8 cellular contexts compared by ENCODE assay signal in genomic region chrX:150982786-150983525, GRCh38. TPM values are rescaled to one million over a fixed set of nuclear protein-coding genes. Genes with fewer than 3 reads are reported as not detected.
DNase-seq lines count a peak whose midpoint lies in the region; ATAC-seq and TF ChIP-seq lines count a peak whose summit lies in the region.

Gene HMGB3, plus strand, starts transcription at chrX:150983335. Its CDS starts 2,265 bp downstream, at chrX:150985600.

- H3K36me3 ChIP-seq in ectodermal cell (ENCODE audit: control insufficient read depth, insufficient read depth, low read length) (no peaks in the 10 kb centered on the region), lung (ENCODE audit: control insufficient read depth in 2 of 2, insufficient read depth in 2 of 2, low read length in 2 of 2) (peaks cover 0 to 2% of the 10 kb centered on the region in 2 donors)

- peak; percentile 98 for ATAC-seq in CD4-positive, alpha-beta T cell (ENCODE audit: poor library complexity)
- peak; percentile 95 for ATAC-seq in GM19438 (IDR thresholded peaks at IDR 0.05; ENCODE audit: low read depth, unreplicated experiment)
- peak; percentile 97 for ATAC-seq in HG03571 (IDR thresholded peaks at IDR 0.05; ENCODE audit: unreplicated experiment)
- peak; percentile 95 for ATAC-seq in lung (ENCODE audit: insufficient read depth, low FRiP score)

- peak within 1 kb of the TSS; percentile 87 for H3K4me3 Mint-ChIP-seq in CD4-positive, alpha-beta T cell
- H3K4me3 Mint-ChIP-seq in activated CD4-positive, alpha-beta memory T cell treated with anti-CD3 and anti-CD28 coated beads for 36 hours, result peak within 1 kb of the TSS; percentile 62

- intact Hi-C loops in CD4-positive, alpha-beta T cell (cut with DNase I, micrococcal nuclease), result loop anchor here (10.0 kb wide), 2 partner anchors 88 to 412 kb away; partner anchors contain the start of genes CD99L2 (in 1 of the 2) and VMA21 (in 1 of the 2)
- intact Hi-C loops in activated CD4-positive, alpha-beta memory T cell treated with anti-CD3 and anti-CD28 coated beads for 36 hours (cut with micrococcal nuclease), result loop anchor here (1.0 to 10.0 kb wide), 5 partner anchors 49 to 414 kb away; partner anchors contain the start of genes CD99L2 and VMA21

- CTCF ChIA-PET in CD4-positive, alpha-beta T cell (lab: Charles Lee), result no interaction called here
- CTCF ChIA-PET in activated CD4-positive, alpha-beta memory T cell treated with anti-CD3 and anti-CD28 coated beads for 36 hours (lab: Charles Lee), result interaction anchor here (1.5 kb wide), 1 partner anchor 211 kb away, joined by 10 read pairs; no protein-coding TSS in a partner anchor

- no peaks in the 10 kb centered on the region for H3K9me3 ChIP-seq in CD4-positive, alpha-beta T cell (ENCODE audit: control insufficient read depth, low read length)
- no peaks in the 10 kb centered on the region for H3K9me3 ChIP-seq in ectodermal cell (ENCODE audit: control insufficient read depth, low read length)
- H3K9me3 ChIP-seq in lung (ENCODE audit: control insufficient read depth in 2 of 2, insufficient read depth in 1 of 2, low read length in 1 of 2), result peaks cover 0 to 5% of the 10 kb centered on the region in 2 donors

- H3K27ac ChIP-seq in CD4-positive, alpha-beta T cell (ENCODE audit: low read depth, low read length), result no peak within 1 kb of the TSS
- H3K27ac ChIP-seq in ectodermal cell (ENCODE audit: insufficient read depth, low read depth, low read length, poor library complexity, severe bottlenecking) (peak within 1 kb of the TSS; percentile 87), lung (ENCODE audit: low read depth in 1 of 2, low read length in 1 of 2) (peak within 1 kb of the TSS; percentile 47 to 53)

- peaks cover 7% of the 10 kb centered on the region for H3K4me1 Mint-ChIP-seq in CD4-positive, alpha-beta T cell (ENCODE audit: low read depth)
- peaks cover 9% of the 10 kb centered on the region for H3K4me1 Mint-ChIP-seq in activated CD4-positive, alpha-beta memory T cell treated with anti-CD3 and anti-CD28 coated beads for 36 hours (ENCODE audit: low read depth)

- WGBS in ectodermal cell, 2 experiments, result 0% methylated on average over 89 to 90 of the region's 90 CpGs
- 1 to 40% methylated on average over 43 to 71 of the region's 90 CpGs for WGBS in lung, 2 donors

- peaks cover 9% of the 10 kb centered on the region for H3K27me3 ChIP-seq in CD4-positive, alpha-beta T cell (ENCODE audit: control insufficient read depth, insufficient read depth, low read length)
- H3K27me3 ChIP-seq in ectodermal cell (ENCODE audit: control insufficient read depth, insufficient read depth, low read length, poor library complexity, severe bottlenecking) (peaks cover 11% of the 10 kb centered on the region), lung (ENCODE audit: control insufficient read depth, insufficient read depth) (no peaks in the 10 kb centered on the region)

- H3K36me3 Mint-ChIP-seq in CD4-positive, alpha-beta T cell (ENCODE audit: low read depth), result peaks cover 5% of the 10 kb centered on the region
- peaks cover 17% of the 10 kb centered on the region for H3K36me3 Mint-ChIP-seq in activated CD4-positive, alpha-beta memory T cell treated with anti-CD3 and anti-CD28 coated beads for 36 hours

- no peak within 1 kb of the TSS for H3K27ac Mint-ChIP-seq in CD4-positive, alpha-beta T cell
- no peak within 1 kb of the TSS for H3K27ac Mint-ChIP-seq in activated CD4-positive, alpha-beta memory T cell treated with anti-CD3 and anti-CD28 coated beads for 36 hours

- DNase-seq in CD4-positive, alpha-beta T cell, result peak; percentile 44 to 73 (median 62)
- peak; percentile 95 for DNase-seq in NCI-H774 (lab: John Stamatoyannopoulos, UW)
- DNase-seq in activated CD4-positive, alpha-beta memory T cell treated with anti-CD3 and anti-CD28 coated beads for 36 hours, result peak; percentile 91
- DNase-seq in lung (ENCODE audit: low spot score), result peak; percentile 87
- peak; percentile 33 to 47 (median 44) for DNase-seq in stimulated activated CD4-positive, alpha-beta T cell treated with anti-CD3 and anti-CD28 coated beads, TNF-alpha, amount 100 ng/mL, for 4 hours (ENCODE audit: low read depth in 3 of 3)

- POLR2A ChIA-PET in CD4-positive, alpha-beta T cell (lab: Charles Lee), result no interaction called here
- POLR2A ChIA-PET in activated CD4-positive, alpha-beta memory T cell treated with anti-CD3 and anti-CD28 coated beads for 36 hours (lab: Charles Lee), result interaction anchor here (1.1 kb wide), 1 partner anchor 216 kb away, joined by 4 read pairs; no protein-coding TSS in a partner anchor

- no peaks in the 10 kb centered on the region for H3K4me1 ChIP-seq in ectodermal cell (ENCODE audit: control insufficient read depth, insufficient read depth, low read length)
- H3K4me1 ChIP-seq in lung (ENCODE audit: control insufficient read depth in 2 of 2, insufficient read depth in 2 of 2, low read length in 2 of 2), result no peaks in the 10 kb centered on the region

- H3K4me3 ChIP-seq in ectodermal cell (ENCODE audit: insufficient read depth, low read depth, low read length), result peak within 1 kb of the TSS; percentile 63
- H3K4me3 ChIP-seq in lung, result peak within 1 kb of the TSS; percentile 54

- TF ChIP-seq CTCF in CD4-positive, alpha-beta T cell (IDR thresholded peaks at IDR 0.05), result no peak
- TF ChIP-seq CTCF in lung (IDR thresholded peaks at IDR 0.05; ENCODE audit: control extremely low read depth, extremely low read depth), result no peak

- no peaks in the 10 kb centered on the region for H3K9me3 Mint-ChIP-seq in CD4-positive, alpha-beta T cell
- H3K9me3 Mint-ChIP-seq in activated CD4-positive, alpha-beta memory T cell treated with anti-CD3 and anti-CD28 coated beads for 36 hours, result no peaks in the 10 kb centered on the region

- H3K27me3 Mint-ChIP-seq in CD4-positive, alpha-beta T cell, result peaks cover 17% of the 10 kb centered on the region
- peaks cover 3% of the 10 kb centered on the region for H3K27me3 Mint-ChIP-seq in activated CD4-positive, alpha-beta memory T cell treated with anti-CD3 and anti-CD28 coated beads for 36 hours

RNA-seq across cellular contexts. Expression of gene HMGB3, which starts in this region (rescaled TPM):
- total RNA-seq in CD4-positive, alpha-beta T cell, result 1 to 10 TPM; 4.0 to 5.4 TPM
- 10 to 100 TPM; 30.7 to 40.7 TPM for total RNA-seq in activated CD4-positive, alpha-beta memory T cell treated with anti-CD3 and anti-CD28 coated beads for 36 hours
- 187 TPM for polyA plus RNA-seq in ectodermal cell (2013, experiment 1 of 4)
- polyA plus RNA-seq in ectodermal cell (2013, experiment 2 of 4), result 184 TPM
- polyA plus RNA-seq in ectodermal cell (2013, experiment 3 of 4), result 156 TPM
- polyA plus RNA-seq in ectodermal cell (2013, experiment 4 of 4), result 176 TPM
- total RNA-seq in lung, result 10 to 100 TPM; 19.3 to 44.9 TPM
- polyA plus RNA-seq in lung, result 10 to 100 TPM; 27.7 to 71.7 TPM

Comparison
In these comparisons a context has a peak if more than half of its experiments do, and no peak if none do; other contexts are left out.
1. DNase-seq: peak in every context shown above with its lines; median percentile 95 in NCI-H774; 91 in activated CD4-positive, alpha-beta memory T cell treated with anti-CD3 and anti-CD28 coated beads for 36 hours; 87 in lung; 62 in CD4-positive, alpha-beta T cell; 44 in stimulated activated CD4-positive, alpha-beta T cell treated with anti-CD3 and anti-CD28 coated beads, TNF-alpha, amount 100 ng/mL, for 4 hours.